ENCODE assay signal across 8 cellular contexts in genomic region chr5:141757402-141757801, GRCh38.
DNase-seq lines count a peak whose midpoint lies in the region; ATAC-seq, FAIRE-seq and TF ChIP-seq lines count a peak whose summit lies in the region.

No MANE protein-coding gene starts in this region.

- TF ChIP-seq EP300 in K562 (IDR thresholded peaks at IDR 0.05; ENCODE audit: low read length) = no peak

- no peak for DNase-seq in AG09319 (ENCODE audit: extremely low read depth, low read depth)
- peak; percentile 70 for DNase-seq in HT-29 (ENCODE audit: low spot score)
- DNase-seq in K562 (ENCODE audit: extremely low read depth in 1 of 4, low spot score in 3 of 4) = peak; percentile 31 to 55 (median 38)
- DNase-seq in left lung = no peak
- no peak for DNase-seq in activated naive CD4-positive, alpha-beta T cell treated with anti-CD3 and anti-CD28 coated beads, Interleukin-2, amount 50 U/mL, for 16 hours
- no peak for DNase-seq in mesenteric fat pad (ENCODE audit: low spot score)

- H3K9me3 ChIP-seq in K562 (replicated peaks; ENCODE audit: control insufficient read depth, insufficient read depth, low read depth, low read length) (no peaks in the 10 kb centered on the region), left lung (no peaks in the 10 kb centered on the region)

- H3K79me2 ChIP-seq in K562 (ENCODE audit: control insufficient read depth, insufficient read depth, low read length) = no peaks in the 10 kb centered on the region

- H3K4me1 ChIP-seq in K562 (replicated peaks in 1 of 2; ENCODE audit: control insufficient read depth in 2 of 2, insufficient read depth in 2 of 2, low read length in 2 of 2) (peaks cover 0 to 5% of the 10 kb centered on the region in 2 experiments; a peak in 1 of 5 replicates), left lung (no peaks in the 10 kb centered on the region)

- FAIRE-seq in K562 (lab: Jason Lieb, UNC) = no peak

- H3K4me2 ChIP-seq in K562 (ENCODE audit: insufficient read depth, low read length) = no peak overlapping the region

- no peak overlapping the region for H2AFZ ChIP-seq in K562 (ENCODE audit: low read depth, low read length)

- peak; percentile 48 for TF ChIP-seq CTCF in AG09319 (IDR thresholded peaks at IDR 0.05; ENCODE audit: low read depth, low read length)
- TF ChIP-seq CTCF in K562 (IDR thresholded peaks at IDR 0.05 in 2 of 3, conservative IDR thresholded peaks at IDR 0.05 in 1 of 3; ENCODE audit: insufficient read depth in 2 of 3, low read depth in 1 of 3, low read length in 3 of 3) = peak; percentile 49 to 59 (median 52)
- TF ChIP-seq CTCF in left lung (IDR thresholded peaks at IDR 0.05) = peak in 1 of 2 donors; percentile 9

- no peak overlapping the region for H3K27ac ChIP-seq in K562 (ENCODE audit: extremely low read depth, low read depth, low read length)
- no peak overlapping the region for H3K27ac ChIP-seq in left lung

- peak; percentile 26 to 65; a peak in 2 of 4 replicates for TF ChIP-seq RAD21 in K562 (CRISPR knock-in tag; conservative IDR thresholded peaks at IDR 0.05 in 1 of 2, IDR thresholded peaks at IDR 0.05 in 1 of 2)

- no peak for TF ChIP-seq POLR2A in K562 (conservative IDR thresholded peaks at IDR 0.05)

- intact Hi-C loops in K562 (cut with micrococcal nuclease) = loop anchor here (1.0 to 5.0 kb wide), 2 partner anchors 55 to 121 kb away; partner anchors contain the start of gene PCDH1
- intact Hi-C loops in left lung (cut with DNase I) = no loop called here

- in situ Hi-C loops in K562 (cut with MboI) = no loop called here

- H3K9me1 ChIP-seq in K562 (ENCODE audit: control insufficient read depth, insufficient read depth, low read length) = no peaks in the 10 kb centered on the region

- 0% methylated on average over 5 of the region's 6 CpGs for WGBS in K562 (ENCODE audit: insufficient coverage, low coverage, missing lambda C conversion rate)

- peaks cover 24 to 74% of the 10 kb centered on the region in 2 experiments; a peak in 4 of 5 replicates for H3K27me3 ChIP-seq in K562 (ENCODE audit: control insufficient read depth in 2 of 2, insufficient read depth in 2 of 2, low read length in 2 of 2)
- peaks cover 21 to 83% of the 10 kb centered on the region in 2 donors for H3K27me3 ChIP-seq in left lung

- POLR2A ChIA-PET in K562 (lab: Yijun Ruan, JAX) = interaction anchor here (1.1 to 1.5 kb wide), 2 partner anchors 9 to 122 kb away, joined by 3 to 4 read pairs; no protein-coding TSS in a partner anchor

- no peak overlapping the region for H3K4me3 ChIP-seq in K562
- H3K4me3 ChIP-seq in left lung = no peak overlapping the region

- peak; percentile 85 for ATAC-seq in K562
- ATAC-seq in left lung = peak; percentile 48
- no peak for ATAC-seq in GM18511 (IDR thresholded peaks at IDR 0.05; ENCODE audit: unreplicated experiment)
- no peak for ATAC-seq in GM19035 (IDR thresholded peaks at IDR 0.05; ENCODE audit: unreplicated experiment)

- H3K36me3 ChIP-seq in K562 (ENCODE audit: control insufficient read depth, insufficient read depth, low read length) = no peaks in the 10 kb centered on the region
- H3K36me3 ChIP-seq in left lung = no peaks in the 10 kb centered on the region

- CTCF ChIA-PET in K562 (lab: Yijun Ruan, JAX; ENCODE audit: low intra/inter-chr PET ratio) = no interaction called here

- no peak overlapping the region; a peak in 1 of 4 replicates for H3K9ac ChIP-seq in K562 (ENCODE audit: insufficient read depth in 1 of 2, low read depth in 2 of 2, low read length in 2 of 2)

- peaks cover 18% of the 10 kb centered on the region for H4K20me1 ChIP-seq in K562 (replicated peaks; ENCODE audit: control insufficient read depth, insufficient read depth, low read length)

- BruUV-seq in K562 (replicated peaks; lab: Mats Ljungman, UMichigan) = no TSS peak

TF ChIP-seq in K562, 482 proteins besides CTCF, POLR2A, EP300 and RAD21:
- TF ChIP-seq ELF2 (CRISPR knock-in tag; IDR thresholded peaks at IDR 0.05) = no peak
- TF ChIP-seq, protein P1, sequence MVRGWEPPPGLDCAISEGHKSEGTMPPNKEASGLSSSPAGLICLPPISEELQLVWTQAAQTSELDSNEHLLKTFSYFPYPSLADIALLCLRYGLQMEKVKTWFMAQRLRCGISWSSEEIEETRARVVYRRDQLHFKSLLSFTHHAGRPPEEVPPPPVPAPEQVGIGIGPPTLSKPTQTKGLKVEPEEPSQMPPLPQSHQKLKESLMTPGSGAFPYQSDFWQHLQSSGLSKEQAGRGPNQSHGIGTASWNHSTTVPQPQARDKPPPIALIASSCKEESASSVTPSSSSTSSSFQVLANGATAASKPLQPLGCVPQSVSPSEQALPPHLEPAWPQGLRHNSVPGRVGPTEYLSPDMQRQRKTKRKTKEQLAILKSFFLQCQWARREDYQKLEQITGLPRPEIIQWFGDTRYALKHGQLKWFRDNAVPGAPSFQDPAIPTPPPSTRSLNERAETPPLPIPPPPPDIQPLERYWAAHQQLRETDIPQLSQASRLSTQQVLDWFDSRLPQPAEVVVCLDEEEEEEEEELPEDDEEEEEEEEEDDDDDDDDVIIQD (CRISPR knock-in tag; IDR thresholded peaks at IDR 0.05) = no peak
- TF ChIP-seq SMC3 (conservative IDR thresholded peaks at IDR 0.05; ENCODE audit: insufficient read depth, low read depth, low read length) = peak; percentile 36; the same call in 1 of the 2 replicates
TF ChIP-seq in K562: peak in this region for 1.

Comparison
In these comparisons a context has a peak if more than half of its experiments do, and no peak if none do; other contexts are left out.
1. DNase-seq: peak in HT-29 (single experiment) and K562 (4 of 4); none in AG09319 (single experiment), left lung (0 of 2), activated naive CD4-positive, alpha-beta T cell treated with anti-CD3 and anti-CD28 coated beads, Interleukin-2, amount 50 U/mL, for 16 hours (single experiment) and mesenteric fat pad (single experiment).
2. ATAC-seq: peak in K562 (single experiment) and left lung (single experiment); none in GM18511 (single experiment) and GM19035 (single experiment).